Comparison of ENCODE assay signal across 1 cellular context in the genomic region with DNA sequence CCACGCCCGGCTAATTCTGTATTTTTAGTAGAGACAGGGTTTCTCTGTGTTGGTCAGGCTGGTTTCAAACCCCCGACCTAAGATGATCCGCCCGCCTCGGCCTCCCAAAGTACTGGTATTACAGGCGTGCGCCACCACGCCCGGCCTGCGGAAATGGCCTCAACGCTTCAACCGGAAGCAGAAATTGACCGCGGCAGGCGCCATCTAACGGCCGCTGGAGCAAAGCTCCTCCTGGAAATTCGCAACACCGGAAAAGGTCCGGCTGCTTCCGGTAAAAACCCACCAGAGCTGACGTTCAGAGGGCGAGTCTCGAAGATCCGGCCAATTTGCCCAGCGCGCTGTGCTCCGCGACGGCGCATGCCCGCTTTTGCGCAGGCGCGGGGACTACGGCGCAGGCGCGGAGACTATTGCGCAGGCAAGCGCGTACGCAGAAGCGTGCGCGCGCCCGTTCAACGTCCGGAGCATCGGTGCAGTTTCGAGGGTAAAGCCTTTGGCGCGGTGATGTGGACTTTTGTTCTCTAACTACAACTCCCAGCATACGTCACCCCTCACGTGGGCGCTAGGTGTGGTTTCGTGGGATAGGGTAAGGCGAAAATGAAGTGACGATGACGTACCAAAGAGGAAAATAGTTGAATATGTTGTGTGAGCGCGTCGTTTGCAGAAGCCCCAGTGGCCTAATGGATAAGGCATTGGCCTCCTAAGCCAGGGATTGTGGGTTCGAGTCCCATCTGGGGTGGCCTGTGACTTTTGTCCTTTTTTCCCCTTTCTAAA.
TF ChIP-seq lines count a peak whose summit lies in the region.

No MANE protein-coding gene starts in this region.

TF ChIP-seq in HepG2, 621 proteins besides CTCF, POLR2A, EP300 and RAD21 (continued from another document and continues in another):
- TF ChIP-seq ZNF616 (CRISPR knock-in tag; IDR thresholded peaks at IDR 0.05; ENCODE audit: low read depth) (peak; percentile 52; the same call in 1 of the 2 replicates), SRSF4 (IDR thresholded peaks at IDR 0.05; ENCODE audit: low read depth, low read length, poor library complexity, severe bottlenecking) (no peak), WIZ (CRISPR knock-in tag; IDR thresholded peaks at IDR 0.05) (peak; percentile 66; the same call in 1 of the 2 replicates), MAFK (conservative IDR thresholded peaks at IDR 0.05 in 1 of 2, IDR thresholded peaks at IDR 0.05 in 1 of 2; ENCODE audit: low read length in 2 of 2) (no peak; a peak in 1 of 4 replicates), ZNF619 (CRISPR knock-in tag; IDR thresholded peaks at IDR 0.05) (no peak), ZNF101 (CRISPR knock-in tag; IDR thresholded peaks at IDR 0.05; ENCODE audit: borderline replicate concordance, low read depth) (peak; percentile 59; the same call in 1 of the 2 replicates), ZC3H13 (CRISPR knock-in tag; IDR thresholded peaks at IDR 0.05) (peak; percentile 63; the same call in 1 of the 2 replicates), PITX1 (CRISPR knock-in tag; IDR thresholded peaks at IDR 0.05) (peak; percentile 79), ZNF724P (CRISPR knock-in tag; IDR thresholded peaks at IDR 0.05; ENCODE audit: borderline replicate concordance) (peak; percentile 92; the same call in 1 of the 2 replicates), MED8 (CRISPR knock-in tag; IDR thresholded peaks at IDR 0.05; ENCODE audit: insufficient replicate concordance) (no peak), ZMYM4 (CRISPR knock-in tag; IDR thresholded peaks at IDR 0.05) (peak; percentile 99), ZBTB7B (CRISPR knock-in tag; IDR thresholded peaks at IDR 0.05) (peak; percentile 77; the same call in 1 of the 2 replicates), KLF11 (CRISPR knock-in tag; IDR thresholded peaks at IDR 0.05) (peak; percentile 94), ZBTB3 (CRISPR knock-in tag; IDR thresholded peaks at IDR 0.05; ENCODE audit: borderline replicate concordance, low read depth) (peak; percentile 92), TBX2 (CRISPR knock-in tag; IDR thresholded peaks at IDR 0.05; ENCODE audit: borderline replicate concordance) (peak; percentile 90), EEA1 (CRISPR knock-in tag; IDR thresholded peaks at IDR 0.05; ENCODE audit: borderline replicate concordance) (no peak; the same call in 1 of the 2 replicates), ZNF326 (CRISPR knock-in tag; IDR thresholded peaks at IDR 0.05; ENCODE audit: borderline replicate concordance) (no peak), ZNF547 (CRISPR knock-in tag; IDR thresholded peaks at IDR 0.05) (peak; percentile 85), HOXA5 (CRISPR knock-in tag; IDR thresholded peaks at IDR 0.05) (no peak; the same call in none of the 2 replicates), ZNF256 (CRISPR knock-in tag; conservative IDR thresholded peaks at IDR 0.05) (0 out of 2 replicates have a peak, but pooled peaks have one; percentile 69), CHCHD3 (CRISPR knock-in tag; IDR thresholded peaks at IDR 0.05) (peak; percentile 87; the same call in 1 of the 2 replicates), ZNF34 (CRISPR knock-in tag; IDR thresholded peaks at IDR 0.05; ENCODE audit: borderline replicate concordance) (peak; percentile 88; the same call in 1 of the 2 replicates), NPAS2 (CRISPR knock-in tag; IDR thresholded peaks at IDR 0.05; ENCODE audit: borderline replicate concordance) (no peak), ZNF720 (CRISPR knock-in tag; IDR thresholded peaks at IDR 0.05) (no peak), DPF2 (CRISPR knock-in tag; IDR thresholded peaks at IDR 0.05; ENCODE audit: borderline replicate concordance, low read depth) (no peak), NR2F2 (IDR thresholded peaks at IDR 0.05; ENCODE audit: borderline replicate concordance, low read depth) (0 out of 2 replicates have a peak, but pooled peaks have one; percentile 48), PHF8 (CRISPR knock-in tag; IDR thresholded peaks at IDR 0.05) (peak; percentile 59), ZKSCAN8 (CRISPR knock-in tag; IDR thresholded peaks at IDR 0.05; ENCODE audit: borderline replicate concordance) (peak; percentile 32; the same call in 1 of the 2 replicates), ZNF772 (CRISPR knock-in tag; IDR thresholded peaks at IDR 0.05) (peak; percentile 96), KAT2B (IDR thresholded peaks at IDR 0.05; ENCODE audit: borderline replicate concordance, low read depth, low read length) (no peak)
- TF ChIP-seq, protein P1, sequence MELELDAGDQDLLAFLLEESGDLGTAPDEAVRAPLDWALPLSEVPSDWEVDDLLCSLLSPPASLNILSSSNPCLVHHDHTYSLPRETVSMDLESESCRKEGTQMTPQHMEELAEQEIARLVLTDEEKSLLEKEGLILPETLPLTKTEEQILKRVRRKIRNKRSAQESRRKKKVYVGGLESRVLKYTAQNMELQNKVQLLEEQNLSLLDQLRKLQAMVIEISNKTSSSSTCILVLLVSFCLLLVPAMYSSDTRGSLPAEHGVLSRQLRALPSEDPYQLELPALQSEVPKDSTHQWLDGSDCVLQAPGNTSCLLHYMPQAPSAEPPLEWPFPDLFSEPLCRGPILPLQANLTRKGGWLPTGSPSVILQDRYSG (CRISPR knock-in tag; IDR thresholded peaks at IDR 0.05): 0 out of 2 replicates have a peak, but pooled peaks have one; percentile 47
- TF ChIP-seq, protein P2, sequence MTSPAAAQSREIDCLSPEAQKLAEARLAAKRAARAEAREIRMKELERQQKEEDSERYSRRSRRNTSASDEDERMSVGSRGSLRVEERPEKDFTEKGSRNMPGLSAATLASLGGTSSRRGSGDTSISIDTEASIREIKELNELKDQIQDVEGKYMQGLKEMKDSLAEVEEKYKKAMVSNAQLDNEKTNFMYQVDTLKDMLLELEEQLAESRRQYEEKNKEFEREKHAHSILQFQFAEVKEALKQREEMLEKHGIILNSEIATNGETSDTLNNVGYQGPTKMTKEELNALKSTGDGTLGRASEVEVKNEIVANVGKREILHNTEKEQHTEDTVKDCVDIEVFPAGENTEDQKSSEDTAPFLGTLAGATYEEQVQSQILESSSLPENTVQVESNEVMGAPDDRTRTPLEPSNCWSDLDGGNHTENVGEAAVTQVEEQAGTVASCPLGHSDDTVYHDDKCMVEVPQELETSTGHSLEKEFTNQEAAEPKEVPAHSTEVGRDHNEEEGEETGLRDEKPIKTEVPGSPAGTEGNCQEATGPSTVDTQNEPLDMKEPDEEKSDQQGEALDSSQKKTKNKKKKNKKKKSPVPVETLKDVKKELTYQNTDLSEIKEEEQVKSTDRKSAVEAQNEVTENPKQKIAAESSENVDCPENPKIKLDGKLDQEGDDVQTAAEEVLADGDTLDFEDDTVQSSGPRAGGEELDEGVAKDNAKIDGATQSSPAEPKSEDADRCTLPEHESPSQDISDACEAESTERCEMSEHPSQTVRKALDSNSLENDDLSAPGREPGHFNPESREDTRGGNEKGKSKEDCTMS (CRISPR knock-in tag; conservative IDR thresholded peaks at IDR 0.05): no peak
- TF ChIP-seq, protein P3, sequence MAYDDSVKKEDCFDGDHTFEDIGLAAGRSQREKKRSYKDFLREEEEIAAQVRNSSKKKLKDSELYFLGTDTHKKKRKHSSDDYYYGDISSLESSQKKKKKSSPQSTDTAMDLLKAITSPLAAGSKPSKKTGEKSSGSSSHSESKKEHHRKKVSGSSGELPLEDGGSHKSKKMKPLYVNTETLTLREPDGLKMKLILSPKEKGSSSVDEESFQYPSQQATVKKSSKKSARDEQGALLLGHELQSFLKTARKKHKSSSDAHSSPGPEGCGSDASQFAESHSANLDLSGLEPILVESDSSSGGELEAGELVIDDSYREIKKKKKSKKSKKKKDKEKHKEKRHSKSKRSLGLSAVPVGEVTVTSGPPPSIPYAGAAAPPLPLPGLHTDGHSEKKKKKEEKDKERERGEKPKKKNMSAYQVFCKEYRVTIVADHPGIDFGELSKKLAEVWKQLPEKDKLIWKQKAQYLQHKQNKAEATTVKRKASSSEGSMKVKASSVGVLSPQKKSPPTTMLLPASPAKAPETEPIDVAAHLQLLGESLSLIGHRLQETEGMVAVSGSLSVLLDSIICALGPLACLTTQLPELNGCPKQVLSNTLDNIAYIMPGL (CRISPR knock-in tag; IDR thresholded peaks at IDR 0.05; ENCODE audit: borderline replicate concordance in 1 of 2, low read depth in 1 of 2): peak; percentile 89 to 96; a peak in 3 of 4 replicates
- TF ChIP-seq, protein P4, sequence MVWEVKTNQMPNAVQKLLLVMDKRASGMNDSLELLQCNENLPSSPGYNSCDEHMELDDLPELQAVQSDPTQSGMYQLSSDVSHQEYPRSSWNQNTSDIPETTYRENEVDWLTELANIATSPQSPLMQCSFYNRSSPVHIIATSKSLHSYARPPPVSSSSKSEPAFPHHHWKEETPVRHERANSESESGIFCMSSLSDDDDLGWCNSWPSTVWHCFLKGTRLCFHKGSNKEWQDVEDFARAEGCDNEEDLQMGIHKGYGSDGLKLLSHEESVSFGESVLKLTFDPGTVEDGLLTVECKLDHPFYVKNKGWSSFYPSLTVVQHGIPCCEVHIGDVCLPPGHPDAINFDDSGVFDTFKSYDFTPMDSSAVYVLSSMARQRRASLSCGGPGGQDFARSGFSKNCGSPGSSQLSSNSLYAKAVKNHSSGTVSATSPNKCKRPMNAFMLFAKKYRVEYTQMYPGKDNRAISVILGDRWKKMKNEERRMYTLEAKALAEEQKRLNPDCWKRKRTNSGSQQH (CRISPR knock-in tag; IDR thresholded peaks at IDR 0.05; ENCODE audit: low read depth): no peak; the same call in 1 of the 2 replicates
- TF ChIP-seq, protein P5, sequence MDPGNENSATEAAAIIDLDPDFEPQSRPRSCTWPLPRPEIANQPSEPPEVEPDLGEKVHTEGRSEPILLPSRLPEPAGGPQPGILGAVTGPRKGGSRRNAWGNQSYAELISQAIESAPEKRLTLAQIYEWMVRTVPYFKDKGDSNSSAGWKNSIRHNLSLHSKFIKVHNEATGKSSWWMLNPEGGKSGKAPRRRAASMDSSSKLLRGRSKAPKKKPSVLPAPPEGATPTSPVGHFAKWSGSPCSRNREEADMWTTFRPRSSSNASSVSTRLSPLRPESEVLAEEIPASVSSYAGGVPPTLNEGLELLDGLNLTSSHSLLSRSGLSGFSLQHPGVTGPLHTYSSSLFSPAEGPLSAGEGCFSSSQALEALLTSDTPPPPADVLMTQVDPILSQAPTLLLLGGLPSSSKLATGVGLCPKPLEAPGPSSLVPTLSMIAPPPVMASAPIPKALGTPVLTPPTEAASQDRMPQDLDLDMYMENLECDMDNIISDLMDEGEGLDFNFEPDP (CRISPR knock-in tag; conservative IDR thresholded peaks at IDR 0.05): no peak
- TF ChIP-seq, protein P6, sequence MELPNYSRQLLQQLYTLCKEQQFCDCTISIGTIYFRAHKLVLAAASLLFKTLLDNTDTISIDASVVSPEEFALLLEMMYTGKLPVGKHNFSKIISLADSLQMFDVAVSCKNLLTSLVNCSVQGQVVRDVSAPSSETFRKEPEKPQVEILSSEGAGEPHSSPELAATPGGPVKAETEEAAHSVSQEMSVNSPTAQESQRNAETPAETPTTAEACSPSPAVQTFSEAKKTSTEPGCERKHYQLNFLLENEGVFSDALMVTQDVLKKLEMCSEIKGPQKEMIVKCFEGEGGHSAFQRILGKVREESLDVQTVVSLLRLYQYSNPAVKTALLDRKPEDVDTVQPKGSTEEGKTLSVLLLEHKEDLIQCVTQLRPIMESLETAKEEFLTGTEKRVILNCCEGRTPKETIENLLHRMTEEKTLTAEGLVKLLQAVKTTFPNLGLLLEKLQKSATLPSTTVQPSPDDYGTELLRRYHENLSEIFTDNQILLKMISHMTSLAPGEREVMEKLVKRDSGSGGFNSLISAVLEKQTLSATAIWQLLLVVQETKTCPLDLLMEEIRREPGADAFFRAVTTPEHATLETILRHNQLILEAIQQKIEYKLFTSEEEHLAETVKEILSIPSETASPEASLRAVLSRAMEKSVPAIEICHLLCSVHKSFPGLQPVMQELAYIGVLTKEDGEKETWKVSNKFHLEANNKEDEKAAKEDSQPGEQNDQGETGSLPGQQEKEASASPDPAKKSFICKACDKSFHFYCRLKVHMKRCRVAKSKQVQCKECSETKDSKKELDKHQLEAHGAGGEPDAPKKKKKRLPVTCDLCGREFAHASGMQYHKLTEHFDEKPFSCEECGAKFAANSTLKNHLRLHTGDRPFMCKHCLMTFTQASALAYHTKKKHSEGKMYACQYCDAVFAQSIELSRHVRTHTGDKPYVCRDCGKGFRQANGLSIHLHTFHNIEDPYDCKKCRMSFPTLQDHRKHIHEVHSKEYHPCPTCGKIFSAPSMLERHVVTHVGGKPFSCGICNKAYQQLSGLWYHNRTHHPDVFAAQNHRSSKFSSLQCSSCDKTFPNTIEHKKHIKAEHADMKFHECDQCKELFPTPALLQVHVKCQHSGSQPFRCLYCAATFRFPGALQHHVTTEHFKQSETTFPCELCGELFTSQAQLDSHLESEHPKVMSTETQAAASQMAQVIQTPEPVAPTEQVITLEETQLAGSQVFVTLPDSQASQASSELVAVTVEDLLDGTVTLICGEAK (IDR thresholded peaks at IDR 0.05): peak; percentile 82
- TF ChIP-seq, protein P6 (CRISPR knock-in tag; IDR thresholded peaks at IDR 0.05): peak; percentile 78; the same call in 1 of the 2 replicates
- TF ChIP-seq, protein P7, sequence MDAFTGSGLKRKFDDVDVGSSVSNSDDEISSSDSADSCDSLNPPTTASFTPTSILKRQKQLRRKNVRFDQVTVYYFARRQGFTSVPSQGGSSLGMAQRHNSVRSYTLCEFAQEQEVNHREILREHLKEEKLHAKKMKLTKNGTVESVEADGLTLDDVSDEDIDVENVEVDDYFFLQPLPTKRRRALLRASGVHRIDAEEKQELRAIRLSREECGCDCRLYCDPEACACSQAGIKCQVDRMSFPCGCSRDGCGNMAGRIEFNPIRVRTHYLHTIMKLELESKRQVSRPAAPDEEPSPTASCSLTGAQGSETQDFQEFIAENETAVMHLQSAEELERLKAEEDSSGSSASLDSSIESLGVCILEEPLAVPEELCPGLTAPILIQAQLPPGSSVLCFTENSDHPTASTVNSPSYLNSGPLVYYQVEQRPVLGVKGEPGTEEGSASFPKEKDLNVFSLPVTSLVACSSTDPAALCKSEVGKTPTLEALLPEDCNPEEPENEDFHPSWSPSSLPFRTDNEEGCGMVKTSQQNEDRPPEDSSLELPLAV (CRISPR knock-in tag; conservative IDR thresholded peaks at IDR 0.05; ENCODE audit: low read depth): no peak
